In genomic region chr11:57345555-57346151, GRCh38 we compare ENCODE assay signal across 9 cellular contexts. TPM values are rescaled to one million over a fixed set of nuclear protein-coding genes. Genes with fewer than 3 reads are reported as not detected.
A peak's percentile ranks its signal among the peaks of the same experiment; 100 is the strongest.
DNase-seq lines count a peak whose midpoint lies in the region; ATAC-seq and TF ChIP-seq lines count a peak whose summit lies in the region.
"Had no signal": no experiment of that assay in that cellular context is flagged by ENCODE, and none has a peak within 500 bp of the region (broad histone marks: within the 10 kb centered on the region; RNA-seq: fewer than 3 reads in every experiment).

No MANE protein-coding gene starts in this region.

- TF ChIP-seq POLR2A in NB4 (IDR thresholded peaks at IDR 0.05; ENCODE audit: extremely low read depth, insufficient read length): no peak
- no peak for TF ChIP-seq POLR2A in adrenal gland (IDR thresholded peaks at IDR 0.05)
- no peak for TF ChIP-seq POLR2A in gastrocnemius medialis (IDR thresholded peaks at IDR 0.05)

- H3K36me3 Mint-ChIP-seq in H9 (ENCODE audit: insufficient read depth in 1 of 3, low read depth in 3 of 3): no peaks in the 10 kb centered on the region; a peak in 1 of 7 replicates

- intact Hi-C loops in adrenal gland (cut with DNase I) (loop anchor here (5.0 to 10.0 kb wide), 5 partner anchors 109 to 299 kb away; partner anchors contain the start of gene YPEL4 (in 1 of the 2)), right cardiac atrium (cut with DNase I) (loop anchor here in 3 of 4 donors (5.0 to 10.0 kb wide), 6 partner anchors 109 to 299 kb away; partner anchors contain the start of gene YPEL4 (in 3 of the 3)), gastrocnemius medialis (cut with DNase I; ENCODE audit: low total_unique reads) (loop anchor here (5.0 to 10.0 kb wide), 5 partner anchors 112 to 501 kb away; no protein-coding TSS in a partner anchor)

- in situ Hi-C loops in gastrocnemius medialis (cut with MboI; ENCODE audit: low sequenced_read_pairs in 4 of 4): loop anchor here (10.0 to 25.0 kb wide), 6 partner anchors 108 to 417 kb away; partner anchors contain the start of genes YPEL4 (in 3 of the 4), APLNR (in 1 of the 4), BTBD18 (in 1 of the 4) and CTNND1 (in 1 of the 4)

- H3K4me1 Mint-ChIP-seq in H9: peaks cover 28 to 43% of the 10 kb centered on the region in 2 experiments

- H3K14ac ChIP-seq in H9 (ENCODE audit: insufficient read depth, low read length): no peak overlapping the region

- peak overlapping the region in 1 of 2 experiments; percentile 7; a peak in 2 of 5 replicates for H3K4me3 Mint-ChIP-seq in H9

- H2BK120ac ChIP-seq in H9 (ENCODE audit: low read depth, low read length, poor library complexity, severe bottlenecking): no peak overlapping the region

- no CpG with 5 or more reads among the region's 11 CpGs for whole genome bisulfite sequencing in H9 (ENCODE audit: extremely low coverage, insufficient read length, low lambda C conversion rate)
- WGBS in adrenal gland, 4 donors: 14 to 16% (median 15%) methylated on average over 10 to 11 of the region's 11 CpGs
- 17% methylated on average over 11 of the region's 11 CpGs for WGBS in right cardiac atrium

- H4K8ac ChIP-seq in H9 (replicated peaks; ENCODE audit: insufficient read length, low read depth, low read length): no peak overlapping the region

- H2BK20ac ChIP-seq in H9 (ENCODE audit: low read depth, low read length, poor library complexity, severe bottlenecking): no peak overlapping the region

- peak overlapping the region; percentile 63 for H2AFZ ChIP-seq in H9 (ENCODE audit: low read length)

- H4K20me1 ChIP-seq in H9 (ENCODE audit: control insufficient read depth, insufficient read depth, insufficient read length): no peaks in the 10 kb centered on the region

- no peak overlapping the region for H4K91ac ChIP-seq in H9 (ENCODE audit: insufficient read length, low read depth, low read length)

- H3K23me2 ChIP-seq in H9 (ENCODE audit: insufficient read length, low read depth, low read length, poor library complexity, severe bottlenecking): peaks cover 5% of the 10 kb centered on the region

- no peak overlapping the region for H2AK5ac ChIP-seq in H9 (ENCODE audit: insufficient read length, low read length)

- H3K18ac ChIP-seq in H9 (ENCODE audit: insufficient read length, low read depth, low read length): no peak overlapping the region

- no peaks in the 10 kb centered on the region for H3K79me1 ChIP-seq in H9 (ENCODE audit: insufficient read depth, low read depth, low read length, poor library complexity, severe bottlenecking)

- H3K27me3 ChIP-seq in H9 (ENCODE audit: insufficient read depth, low read length) (no peaks in the 10 kb centered on the region), adrenal gland (no peaks in the 10 kb centered on the region), right cardiac atrium (ENCODE audit: control insufficient read depth, insufficient read depth) (no peaks in the 10 kb centered on the region), gastrocnemius medialis (no peaks in the 10 kb centered on the region)

- no peak overlapping the region for H2BK5ac ChIP-seq in H9 (ENCODE audit: insufficient read length, low read length)

- H3T11ph ChIP-seq in H9 (ENCODE audit: low read length): no peak overlapping the region

- peak overlapping the region in 2 of 3 experiments; percentile 52 to 92; a peak in 3 of 7 replicates for H3K27ac Mint-ChIP-seq in H9

- no peaks in the 10 kb centered on the region for H3K9me3 ChIP-seq in H9 (ENCODE audit: control insufficient read depth, low read depth, low read length)
- H3K9me3 ChIP-seq in adrenal gland (replicated peaks in 1 of 3): no peaks in the 10 kb centered on the region
- no peaks in the 10 kb centered on the region for H3K9me3 ChIP-seq in right cardiac atrium (ENCODE audit: control insufficient read depth, low read length)
- no peaks in the 10 kb centered on the region for H3K9me3 ChIP-seq in gastrocnemius medialis

- TF ChIP-seq CTCF in H9 (conservative IDR thresholded peaks at IDR 0.05) (peak; percentile 89), NB4 (IDR thresholded peaks at IDR 0.05; ENCODE audit: low read depth, low read length) (peak; percentile 73), adrenal gland (IDR thresholded peaks at IDR 0.05) (peak; percentile 50 to 85 (median 74)), gastrocnemius medialis (IDR thresholded peaks at IDR 0.05 in 4 of 5, conservative IDR thresholded peaks at IDR 0.05 in 1 of 5) (peak; percentile 37 to 90 (median 68))

- ATAC-seq in right cardiac atrium (peak; percentile 76 to 77), gastrocnemius medialis (peak; percentile 84 to 92), GM21619 (IDR thresholded peaks at IDR 0.05; ENCODE audit: unreplicated experiment) (no peak)

- H3K27me3 Mint-ChIP-seq in H9 (ENCODE audit: low read depth): peaks cover 39% of the 10 kb centered on the region

- H3K4me1 ChIP-seq in H9 (ENCODE audit: insufficient read depth, low read length) (no peaks in the 10 kb centered on the region), adrenal gland (replicated peaks in 1 of 2) (no peaks in the 10 kb centered on the region), right cardiac atrium (ENCODE audit: control insufficient read depth, insufficient read depth, low read length) (no peaks in the 10 kb centered on the region), gastrocnemius medialis (no peaks in the 10 kb centered on the region)

- DNase-seq in ELF-1 (ENCODE audit: low read depth, low spot score): peak; percentile 83
- peak; percentile 86 for DNase-seq in H9
- peak; percentile 78 for DNase-seq in NB4 (ENCODE audit: low read depth)
- DNase-seq in T follicular helper cell (ENCODE audit: low read depth): peak; percentile 59
- peak; percentile 67 to 91 (median 80) for DNase-seq in adrenal gland
- peak; percentile 63 to 84 (median 81) for DNase-seq in right cardiac atrium
- peak; percentile 46 to 70 for DNase-seq in gastrocnemius medialis

- H3K36me3 ChIP-seq in adrenal gland (replicated peaks in 1 of 2): no peaks in the 10 kb centered on the region
- no peaks in the 10 kb centered on the region for H3K36me3 ChIP-seq in gastrocnemius medialis

- no peak overlapping the region for H3K4me2 ChIP-seq in H9 (ENCODE audit: insufficient read depth, insufficient read length, low read length)

- no peak overlapping the region for H3K56ac ChIP-seq in H9 (ENCODE audit: insufficient read length, low read depth, low read length)

- H3K4me3 ChIP-seq in NB4 (ENCODE audit: low read depth, low read length) (no peak overlapping the region), adrenal gland (no peak overlapping the region), right cardiac atrium (ENCODE audit: low read length) (no peak overlapping the region), gastrocnemius medialis (no peak overlapping the region)

- no peak overlapping the region for H3K27ac ChIP-seq in H9 (ENCODE audit: insufficient read length, low read depth, low read length)
- no peak overlapping the region for H3K27ac ChIP-seq in adrenal gland
- no peak overlapping the region for H3K27ac ChIP-seq in right cardiac atrium (ENCODE audit: low read length)
- no peak overlapping the region for H3K27ac ChIP-seq in gastrocnemius medialis

- no peak overlapping the region for H3K9ac ChIP-seq in H9 (ENCODE audit: extremely low read depth, insufficient read length, low read length)

- no peak overlapping the region for H3K23ac ChIP-seq in H9 (ENCODE audit: insufficient read length, low read depth, low read length)

- H2BK12ac ChIP-seq in H9 (ENCODE audit: insufficient read length, low read depth, low read length): no peak overlapping the region

- H4K5ac ChIP-seq in H9 (ENCODE audit: insufficient read length, low read depth, low read length): no peak overlapping the region

- H2BK15ac ChIP-seq in H9 (ENCODE audit: low read depth, low read length): no peak overlapping the region

- H3K9me3 Mint-ChIP-seq in H9: peaks cover 0 to 2% of the 10 kb centered on the region in 2 experiments; a peak in 2 of 5 replicates

- no peak overlapping the region for H3K4ac ChIP-seq in H9 (ENCODE audit: low read depth, low read length)

- no peaks in the 10 kb centered on the region for H3K79me2 ChIP-seq in H9 (ENCODE audit: insufficient read depth, low read length)

RNA-seq across cellular contexts. Expression of gene P2RX3, which starts 7.5 kb away (rescaled TPM):
- 0.15 and 0.22 TPM in 2 replicates for total RNA-seq in H9 (2021)
- total RNA-seq in adrenal gland: 1 to 10 TPM in 3 of 8 donors, under 1 TPM in 4, not detected in 1; 0.11 to 1.3 (median 0.87) TPM
- polyA plus RNA-seq in adrenal gland: under 1 TPM in 2 of 3 donors, not detected in 1; 0.13 to 0.66 TPM
- total RNA-seq in right cardiac atrium: not detected
- 0.20 TPM for polyA plus RNA-seq in right cardiac atrium
- total RNA-seq in gastrocnemius medialis: not detected
- polyA plus RNA-seq: esophagus had no signal

RNA-seq across cellular contexts. Expression of gene SSRP1, which starts 10.0 kb away (rescaled TPM):
- total RNA-seq in H9 (2021) (202 and 205 TPM in 2 replicates), adrenal gland (10 to 100 TPM; 37.4 to 68.3 (median 56.9) TPM), right cardiac atrium (10 to 100 TPM; 43.1 to 46.6 (median 43.4) TPM), gastrocnemius medialis (100 to 1,000 TPM in 3 of 4 donors, 10 to 100 TPM in 1; 76.6 to 155 (median 137) TPM)
- polyA plus RNA-seq in adrenal gland (100 to 1,000 TPM in 1 of 3 donors, 10 to 100 TPM in 2; 25.3 to 106 (median 31.0) TPM), right cardiac atrium (35.0 TPM)

RNA-seq across cellular contexts. Expression of gene TNKS1BP1, which starts 20.9 kb away (rescaled TPM):
- total RNA-seq in H9 (2021): 130 and 140 TPM in 2 replicates
- 100 to 1,000 TPM in 7 of 8 donors, 10 to 100 TPM in 1; 98.2 to 203 (median 140) TPM for total RNA-seq in adrenal gland
- 100 to 1,000 TPM; 113 to 338 (median 209) TPM for polyA plus RNA-seq in adrenal gland
- total RNA-seq in right cardiac atrium: 10 to 100 TPM; 45.8 to 77.1 (median 55.3) TPM
- 52.0 TPM for polyA plus RNA-seq in right cardiac atrium
- 100 to 1,000 TPM in 3 of 4 donors, 10 to 100 TPM in 1; 98.5 to 165 (median 125) TPM for total RNA-seq in gastrocnemius medialis

RNA-seq across cellular contexts. Expression of gene PRG3, which starts 35.3 kb away (rescaled TPM):
- total RNA-seq in H9 (2021) (not detected in 2 replicates), adrenal gland (not detected), right cardiac atrium (not detected), gastrocnemius medialis (not detected)
- polyA plus RNA-seq in adrenal gland (not detected), right cardiac atrium (not detected)
- polyA plus RNA-seq: esophagus had no signal

RNA-seq across cellular contexts. Expression of gene PRG2, which starts 44.8 kb away (rescaled TPM):
- total RNA-seq in H9 (2021): 0.31 TPM in 1 of 2 replicates, not detected in the other
- total RNA-seq in adrenal gland: under 1 TPM in 1 of 8 donors, not detected in 7; 0.27 TPM
- under 1 TPM in 2 of 3 donors, not detected in 1; 0.24 to 0.97 TPM for polyA plus RNA-seq in adrenal gland
- total RNA-seq in right cardiac atrium: under 1 TPM in 1 of 4 donors, not detected in 3; 0.23 TPM
- 0.16 TPM for polyA plus RNA-seq in right cardiac atrium
- not detected for total RNA-seq in gastrocnemius medialis
